In the genomic region with DNA sequence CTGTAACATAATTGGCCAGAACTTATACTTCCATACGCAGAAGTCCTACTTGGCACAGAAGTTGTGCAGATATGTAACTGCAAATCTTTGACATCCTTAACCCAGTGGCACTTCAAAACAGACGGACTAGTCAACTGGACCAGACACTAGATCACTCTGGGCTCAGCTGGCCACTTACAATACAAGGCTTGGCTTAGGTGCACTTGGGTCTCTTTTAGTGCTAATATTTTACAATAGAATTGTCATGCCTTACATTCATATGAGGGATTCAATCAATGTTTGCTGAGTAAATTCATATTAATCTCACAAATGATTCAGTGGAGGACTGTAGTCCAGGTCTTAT, we compare ENCODE assay signal across 19 cellular contexts. TPM values are rescaled to one million over a fixed set of nuclear protein-coding genes. Genes with fewer than 3 reads are reported as not detected.
DNase-seq lines count a peak whose midpoint lies in the region; ATAC-seq and TF ChIP-seq lines count a peak whose summit lies in the region.
"Had no signal": no experiment of that assay in that cellular context is flagged by ENCODE, and none has a peak within 500 bp of the region (broad histone marks: within the 10 kb centered on the region; RNA-seq: fewer than 3 reads in every experiment).

No MANE protein-coding gene starts in this region.

- H4K91ac ChIP-seq in IMR-90 (ENCODE audit: insufficient read depth, low read depth, low read length), result no peak overlapping the region

- POLR2A ChIA-PET in IMR-90 (lab: Charles Lee; ENCODE audit: unreplicated experiment), result interaction anchor here (1.0 kb wide), 1 partner anchor 11 kb away, joined by 4 read pairs; no protein-coding TSS in a partner anchor

- dilution Hi-C loops in IMR-90 (cut with HindIII; ENCODE audit: low sequenced_read_pairs, unreplicated experiment), result no loop called here

- TF ChIP-seq RAD21 in IMR-90 (IDR thresholded peaks at IDR 0.05; ENCODE audit: low read length), result no peak

- H3K18ac ChIP-seq in IMR-90 (ENCODE audit: low read depth, low read length), result no peak overlapping the region

- H3K27ac ChIP-seq in C4-2B, result no peak overlapping the region
- no peak overlapping the region for H3K27ac ChIP-seq in IMR-90 (ENCODE audit: insufficient read depth, low read length)
- H3K27ac ChIP-seq: parathyroid adenoma had no signal

- peak; percentile 59 for TF ChIP-seq CTCF in C4-2B (conservative IDR thresholded peaks at IDR 0.05)
- no peak for TF ChIP-seq CTCF in IMR-90 (conservative IDR thresholded peaks at IDR 0.05; ENCODE audit: low read depth, low read length)
- no peak for TF ChIP-seq CTCF in omental fat pad (IDR thresholded peaks at IDR 0.05)

- H3K9ac ChIP-seq in IMR-90 (ENCODE audit: low read depth, low read length) (no peak overlapping the region), adipocyte (ENCODE audit: low read length) (peak overlapping the region; percentile 58)
- H3K9ac ChIP-seq: parathyroid adenoma had no signal

- peak overlapping the region; percentile 47 for H3K4me2 ChIP-seq in IMR-90 (ENCODE audit: low read depth, low read length)

- H2BK120ac ChIP-seq in IMR-90 (ENCODE audit: low read depth, low read length), result no peak overlapping the region

- H2BK5ac ChIP-seq in IMR-90 (ENCODE audit: low read depth, low read length, poor library complexity, severe bottlenecking), result no peak overlapping the region

- no peak overlapping the region for H3K56ac ChIP-seq in IMR-90 (ENCODE audit: extremely low read depth, insufficient read depth, low read length)

- no peaks in the 10 kb centered on the region for H3K79me1 ChIP-seq in IMR-90 (ENCODE audit: low read depth in 1 of 2, low read length in 2 of 2)

- H3K36me3 ChIP-seq in IMR-90 (ENCODE audit: control insufficient read depth, insufficient read depth, low read length) (no peaks in the 10 kb centered on the region), adipocyte (ENCODE audit: control insufficient read depth, insufficient read depth, low read length, severe bottlenecking) (peaks cover 20% of the 10 kb centered on the region)

- H3K4me3 ChIP-seq in IMR-90 (ENCODE audit: insufficient read depth, low read depth, low read length) (no peak overlapping the region), adipocyte (ENCODE audit: low read length) (no peak overlapping the region)
- H3K4me3 ChIP-seq: heart left ventricle, lower lobe of right lung, mucosa of descending colon, SJSA1 had no signal

- CTCF ChIA-PET in IMR-90 (lab: Yijun Ruan, JAX), result interaction anchor here (1.1 to 1.2 kb wide), 4 partner anchors 10 to 123 kb away, joined by 3 to 6 read pairs (median 4); no protein-coding TSS in a partner anchor

- no peaks in the 10 kb centered on the region for H4K20me1 ChIP-seq in IMR-90 (ENCODE audit: insufficient read depth, low read length)

- H3K27me3 ChIP-seq in IMR-90 (ENCODE audit: control insufficient read depth, insufficient read depth, low read length) (no peaks in the 10 kb centered on the region), adipocyte (replicated peaks; ENCODE audit: control insufficient read depth, insufficient read depth, low read length) (no peaks in the 10 kb centered on the region)
- H3K27me3 ChIP-seq: heart left ventricle, SJSA1 had no signal

- H2BK15ac ChIP-seq in IMR-90 (ENCODE audit: low read depth, low read length), result no peak overlapping the region

- H3K14ac ChIP-seq in IMR-90 (replicated peaks; ENCODE audit: low read depth, low read length), result no peak overlapping the region

- no peaks in the 10 kb centered on the region for H3K9me3 ChIP-seq in IMR-90 (ENCODE audit: control insufficient read depth, insufficient read depth, low read length)
- H3K9me3 ChIP-seq in adipocyte (ENCODE audit: control insufficient read depth, low read length), result no peaks in the 10 kb centered on the region
- H3K9me3 ChIP-seq: heart left ventricle, lower lobe of right lung, mucosa of descending colon, SJSA1 had no signal

- H3K4ac ChIP-seq in IMR-90 (ENCODE audit: low read depth, low read length), result no peak overlapping the region

- no peak overlapping the region for H3K23ac ChIP-seq in IMR-90 (ENCODE audit: low read depth, low read length)

- 0% methylated on average over 1 of the region's 2 CpGs; no CpG with 5 or more reads in 1 of the 2 experiments for WGBS in IMR-90 (ENCODE audit: extremely low coverage in 2 of 2, insufficient read length in 1 of 2), 2 experiments

- H4K8ac ChIP-seq in IMR-90 (ENCODE audit: low read depth in 2 of 2, low read length in 2 of 2), result no peak overlapping the region

- H2AK9ac ChIP-seq in IMR-90 (replicated peaks; ENCODE audit: low read depth, low read length, poor library complexity), result no peak overlapping the region

- ATAC-seq in IMR-90 (ENCODE audit: low read depth), result no peak
- ATAC-seq in omental fat pad (ENCODE audit: low FRiP score), result peak; percentile 28

- H4K5ac ChIP-seq in IMR-90 (ENCODE audit: low read depth, low read length), result no peak overlapping the region

- BruUV-seq in IMR-90 (replicated peaks; lab: Mats Ljungman, UMichigan), result no TSS peak

- no peak for TF ChIP-seq POLR2A in IMR-90 (IDR thresholded peaks at IDR 0.05; ENCODE audit: low read depth, low read length)

- no peak overlapping the region for H2BK20ac ChIP-seq in IMR-90 (ENCODE audit: low read depth, low read length)

- no peaks in the 10 kb centered on the region for H3K9me1 ChIP-seq in IMR-90 (ENCODE audit: insufficient read depth, low read length)

- H3K4me1 ChIP-seq in IMR-90 (ENCODE audit: control insufficient read depth, insufficient read depth, low read length), result peaks cover 2% of the 10 kb centered on the region
- H3K4me1 ChIP-seq in adipocyte (ENCODE audit: control insufficient read depth, insufficient read depth, low read length), result peaks cover 23% of the 10 kb centered on the region
- H3K4me1 ChIP-seq: parathyroid adenoma, SJSA1 had no signal

- in situ Hi-C loops in IMR-90 (cut with MboI; ENCODE audit: low sequenced_read_pairs), result loop anchor here (5.0 kb wide), 1 partner anchor 118 kb away; no protein-coding TSS in a partner anchor

- H2AK5ac ChIP-seq in IMR-90 (ENCODE audit: low read depth, low read length), result no peak overlapping the region

- no peak for DNase-seq in IMR-90
- no peak for DNase-seq in adipocyte (ENCODE audit: low read depth)
- no peak for DNase-seq in omental fat pad (ENCODE audit: low spot score)
- no peak for DNase-seq in NCI-H1694 (lab: John Stamatoyannopoulos, UW)
- no peak for DNase-seq in activated naive CD4-positive, alpha-beta T cell treated with Interleukin-2 at 50 U/mL for 16 hours
- DNase-seq in NK-92 treated with Interleukin-12 subunit alpha and Interleukin-12 subunit beta, amount 100 ng/mL, for 24 hours (lab: John Stamatoyannopoulos, UW), result no peak
- DNase-seq: activated CD4-positive, alpha-beta T cell treated with anti-CD3 and anti-CD28 coated beads for 36 hours; activated naive CD4-positive, alpha-beta T cell treated with anti-CD3 and anti-CD28 coated beads for 36 hours; activated T-cell treated with anti-CD3 and anti-CD28 coated beads, Interleukin-2, amount 50 U/mL, for 4 hours; effector memory CD4-positive, alpha-beta T cell; heart left ventricle; lower lobe of right lung; NCI-H187 treated with DMSO at 0.1 percent for 48 hours; right cardiac atrium; stimulated activated CD4-positive, alpha-beta T cell treated with anti-CD3 and anti-CD28 coated beads, Interleukin-2, amount 100 ng/mL, for 48 hours had no signal

- intact Hi-C loops in IMR-90 (cut with micrococcal nuclease), result loop anchor here (1.0 kb wide), 2 partner anchors 117 to 122 kb away; no protein-coding TSS in a partner anchor

- no peak overlapping the region for H2AFZ ChIP-seq in IMR-90 (replicated peaks; ENCODE audit: low read length, poor library complexity)
- H2AFZ ChIP-seq: parathyroid adenoma had no signal

TF ChIP-seq in IMR-90, 13 proteins besides CTCF, POLR2A, EP300 and RAD21 (continues in another document):
- no peak for TF ChIP-seq SMC3 (IDR thresholded peaks at IDR 0.05; ENCODE audit: low read depth, low read length)
- no peak for TF ChIP-seq USF2 (IDR thresholded peaks at IDR 0.05; ENCODE audit: low read depth, low read length)
- TF ChIP-seq FOS (IDR thresholded peaks at IDR 0.05; ENCODE audit: low read depth, low read length), result no peak
- TF ChIP-seq MAZ (IDR thresholded peaks at IDR 0.05; ENCODE audit: borderline replicate concordance, low read depth, low read length), result no peak
- no peak for TF ChIP-seq RCOR1 (IDR thresholded peaks at IDR 0.05; ENCODE audit: insufficient replicate concordance, low read length)
- TF ChIP-seq MXI1 (IDR thresholded peaks at IDR 0.05; ENCODE audit: borderline replicate concordance, low read depth, low read length), result no peak
- no peak for TF ChIP-seq CHD1 (IDR thresholded peaks at IDR 0.05; ENCODE audit: low read depth, low read length)
- no peak for TF ChIP-seq RFX5 (IDR thresholded peaks at IDR 0.05; ENCODE audit: low read depth, low read length)
- TF ChIP-seq NFE2L2 (IDR thresholded peaks at IDR 0.05; ENCODE audit: low read depth, low read length), result no peak
- no peak for TF ChIP-seq ELK1 (IDR thresholded peaks at IDR 0.05; ENCODE audit: borderline replicate concordance, low read depth, low read length)
- no peak for TF ChIP-seq BHLHE40 (IDR thresholded peaks at IDR 0.05; ENCODE audit: low read depth, low read length)

RNA-seq across cellular contexts. Expression of gene XKR8, which starts 20.1 kb away (rescaled TPM):
- 1.1 TPM in 2 replicates for total RNA-seq in IMR-90 (2012; rRNA removed)
- polyA plus RNA-seq in IMR-90 (2012; rRNA removed), result 10.7 and 12.8 TPM in 2 replicates
- polyA plus RNA-seq in IMR-90 (2012; cell fraction: cytosol; rRNA removed), result 11.8 and 16.5 TPM in 2 replicates
- polyA plus RNA-seq in IMR-90 (2012; cell fraction: nucleus; rRNA removed; ENCODE audit: low replicate concordance), result 6.5 and 10.7 TPM in 2 replicates
- 1 to 10 TPM; 4.3 to 9.6 (median 4.8) TPM for total RNA-seq in omental fat pad

RNA-seq across cellular contexts. Expression of gene SMPDL3B, which starts 45.0 kb away (rescaled TPM):
- total RNA-seq in IMR-90 (2012; rRNA removed), result not detected in 2 replicates
- not detected in 2 replicates for polyA plus RNA-seq in IMR-90 (2012; rRNA removed)
- 0.04 and 0.05 TPM in 2 replicates for polyA plus RNA-seq in IMR-90 (2012; cell fraction: cytosol; rRNA removed)
- not detected in 2 replicates for polyA plus RNA-seq in IMR-90 (2012; cell fraction: nucleus; rRNA removed; ENCODE audit: low replicate concordance)
- total RNA-seq in omental fat pad, result 10 to 100 TPM in 1 of 4 donors, 1 to 10 TPM in 2, under 1 TPM in 1; 0.63 to 17.2 (median 3.6) TPM
